ENCODE assay signal across 17 cellular contexts in the genomic region with DNA sequence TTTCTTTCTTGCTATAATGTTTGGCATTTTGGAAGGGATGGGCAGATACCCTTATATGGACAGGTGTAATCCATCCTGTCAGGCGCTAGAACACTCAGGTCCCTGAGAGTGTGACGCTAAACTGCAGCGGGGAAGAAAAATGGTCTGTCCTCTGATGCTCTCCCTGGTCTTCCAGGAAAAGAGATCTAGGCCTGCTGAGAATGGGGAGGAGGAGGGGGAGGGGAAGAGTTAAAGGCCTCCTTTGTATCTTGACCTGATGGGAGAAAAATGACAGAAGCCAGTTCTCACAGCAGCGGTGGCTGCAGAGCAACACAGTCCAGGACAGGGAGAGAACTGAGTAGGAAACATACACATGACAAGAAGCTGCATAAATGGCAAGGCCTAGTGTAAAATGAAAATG.
DNase-seq lines count a peak whose midpoint lies in the region; ATAC-seq and TF ChIP-seq lines count a peak whose summit lies in the region.
"Had no signal": no experiment of that assay in that cellular context is flagged by ENCODE, and none has a peak within 500 bp of the region (broad histone marks: within the 10 kb centered on the region; RNA-seq: fewer than 3 reads in every experiment).

No MANE protein-coding gene starts in this region.

- H3K36me3 Mint-ChIP-seq in mesothelial cell of epicardium: peaks cover 2% of the 10 kb centered on the region

- TF ChIP-seq POLR2A in ovary (IDR thresholded peaks at IDR 0.05): no peak

- H3K9me3 ChIP-seq in ovary: no peaks in the 10 kb centered on the region
- H3K9me3 ChIP-seq: thyroid gland had no signal

- H3K4me1 ChIP-seq in ovary (ENCODE audit: insufficient read depth): no peaks in the 10 kb centered on the region

- TF ChIP-seq CTCF in mesothelial cell of epicardium (IDR thresholded peaks at IDR 0.05; ENCODE audit: unreplicated experiment): no peak
- TF ChIP-seq CTCF in ovary (IDR thresholded peaks at IDR 0.05): no peak

- no peak overlapping the region for H3K4me3 Mint-ChIP-seq in mesothelial cell of epicardium
- H3K4me3 Mint-ChIP-seq: CD4-positive, alpha-beta memory T cell had no signal

- no peak for TF ChIP-seq EP300 in ovary (IDR thresholded peaks at IDR 0.05)

- intact Hi-C loops in ovary (cut with DNase I): no loop called here

- no peaks in the 10 kb centered on the region for H3K27me3 Mint-ChIP-seq in mesothelial cell of epicardium (ENCODE audit: low read depth)
- H3K27me3 Mint-ChIP-seq: CD4-positive, alpha-beta memory T cell had no signal

- ATAC-seq in HG02852 (IDR thresholded peaks at IDR 0.05; ENCODE audit: unreplicated experiment): no peak
- ATAC-seq: HepG2, SK-N-SH treated with all-trans-retinoic acid at 6 μM for 48 hours had no signal

- H3K27ac ChIP-seq in cingulate gyrus (ENCODE audit: low read depth, low read length) (peak overlapping the region; percentile 66), substantia nigra (ENCODE audit: low read depth, low read length, poor library complexity, severe bottlenecking) (peak overlapping the region; percentile 60), ovary (no peak overlapping the region)
- H3K27ac ChIP-seq: 22Rv1, thyroid gland had no signal

- WGBS in ovary, 3 donors: 85 to 91% (median 89%) methylated on average over 4 of the region's 4 CpGs

- no peaks in the 10 kb centered on the region for H3K9me3 Mint-ChIP-seq in mesothelial cell of epicardium
- H3K9me3 Mint-ChIP-seq: CD4-positive, alpha-beta memory T cell had no signal

- DNase-seq in DMS53 (lab: John Stamatoyannopoulos, UW) (peak; percentile 5), DMS53 treated with DMSO at 0.1 percent for 48 hours (lab: John Stamatoyannopoulos, UW; ENCODE audit: unreplicated experiment) (no peak), mesothelial cell of epicardium (ENCODE audit: low spot score in 2 of 2, unreplicated experiment in 2 of 2) (no peak), substantia nigra (lab: John Stamatoyannopoulos, UW) (peak in 37 of 49 donors; percentile 7 to 70 (median 38)), SHP77 treated with DMSO at 0.1 percent for 48 hours (lab: John Stamatoyannopoulos, UW) (no peak), ovary (no peak)
- DNase-seq: activated gamma-delta T cell treated with Interleukin-2 at 50 U/mL for 16 hours; CD4-positive, alpha-beta memory T cell; effector memory CD4-positive, alpha-beta T cell; GDM1; GOT3; thyroid gland had no signal

- H3K36me3 ChIP-seq in ovary: no peaks in the 10 kb centered on the region
- H3K36me3 ChIP-seq: thyroid gland had no signal

- no peaks in the 10 kb centered on the region for H3K27me3 ChIP-seq in ovary
- H3K27me3 ChIP-seq: thyroid gland had no signal

- H3K4me3 ChIP-seq in ovary: no peak overlapping the region
- H3K4me3 ChIP-seq: thyroid gland had no signal

- peaks cover 8% of the 10 kb centered on the region for H3K4me1 Mint-ChIP-seq in mesothelial cell of epicardium

- peak overlapping the region; percentile 74 for H3K27ac Mint-ChIP-seq in mesothelial cell of epicardium

Comparison
In these comparisons a context has a peak if more than half of its experiments do, and no peak if none do; other contexts are left out.
1. DNase-seq: peak in DMS53 (single experiment) and substantia nigra (37 of 49); none in DMS53 treated with DMSO at 0.1 percent for 48 hours (single experiment), mesothelial cell of epicardium (0 of 2), SHP77 treated with DMSO at 0.1 percent for 48 hours (single experiment) and ovary (0 of 5).
2. H3K27ac ChIP-seq: peak in cingulate gyrus (single experiment) and substantia nigra (single experiment); none in ovary (0 of 2).